In the genomic region with DNA sequence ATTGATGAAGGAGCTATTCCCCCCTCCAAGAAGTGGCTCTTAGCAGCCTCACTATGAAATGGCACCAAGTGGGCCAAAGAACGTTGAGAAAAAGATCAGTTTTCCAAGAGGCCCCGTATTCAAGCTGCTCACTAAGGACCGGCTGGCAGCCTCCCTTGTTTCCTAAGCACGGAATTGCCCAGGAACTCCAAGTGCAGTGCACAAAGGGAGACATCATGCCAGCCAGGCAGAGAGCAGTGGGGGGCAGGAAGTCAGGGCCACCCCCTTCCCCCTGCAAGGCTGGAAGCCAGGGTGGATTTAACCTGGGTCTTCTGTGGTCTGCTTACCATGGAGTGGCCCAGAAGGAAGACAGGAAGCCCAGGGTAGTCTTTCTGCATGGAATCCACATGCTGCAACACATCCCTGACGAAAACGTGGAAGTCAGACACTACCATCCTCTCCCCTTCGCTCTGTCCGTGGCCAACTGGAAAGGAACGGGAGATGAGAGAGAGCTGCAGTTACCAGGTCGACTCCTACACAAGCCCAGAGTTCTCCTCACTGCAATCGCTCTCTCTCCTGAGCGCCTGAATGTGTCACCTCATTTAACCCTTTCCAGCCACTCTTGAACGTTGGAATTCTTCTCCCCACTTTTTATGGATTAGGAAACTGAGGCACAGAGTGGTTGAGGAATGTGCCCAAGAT, we compare ENCODE assay signal across 14 cellular contexts. TPM values are rescaled to one million over a fixed set of nuclear protein-coding genes. Genes with fewer than 3 reads are reported as not detected.
A peak's percentile ranks its signal among the peaks of the same experiment; 100 is the strongest.
DNase-seq lines count a peak whose midpoint lies in the region; ATAC-seq and TF ChIP-seq lines count a peak whose summit lies in the region.
"Had no signal": no experiment of that assay in that cellular context is flagged by ENCODE, and none has a peak within 500 bp of the region (broad histone marks: within the 10 kb centered on the region; RNA-seq: fewer than 3 reads in every experiment).

No MANE protein-coding gene starts in this region.

- H3K9me2 ChIP-seq in MM.1S (replicated peaks; ENCODE audit: insufficient read depth, low read length), result no peaks in the 10 kb centered on the region

- H3K4me1 Mint-ChIP-seq in nephron progenitor cell, result peaks cover 62% of the 10 kb centered on the region

- H3K36me3 ChIP-seq in heart left ventricle (peaks cover 0 to 62% (median 25%) of the 10 kb centered on the region in 9 donors), MM.1S (replicated peaks; ENCODE audit: insufficient read depth, low read length) (no peaks in the 10 kb centered on the region)

- ATAC-seq in Right ventricle myocardium superior (ENCODE audit: poor library complexity) (peak; percentile 20), Right ventricle myocardium inferior (no peak), heart left ventricle (no peak), HG03108 (IDR thresholded peaks at IDR 0.05; ENCODE audit: unreplicated experiment) (no peak)
- ATAC-seq: Panc1 had no signal

- H3K9me3 Mint-ChIP-seq in nephron progenitor cell, result peaks cover 33% of the 10 kb centered on the region

- no peaks in the 10 kb centered on the region for H3K79me2 ChIP-seq in MM.1S (ENCODE audit: low read length)

- H3K27me3 ChIP-seq in heart left ventricle (no peaks in the 10 kb centered on the region), MM.1S (replicated peaks; ENCODE audit: insufficient read depth, low read length) (no peaks in the 10 kb centered on the region)

- H3K27ac Mint-ChIP-seq in nephron progenitor cell, result no peak overlapping the region

- no peaks in the 10 kb centered on the region for H3K9me3 ChIP-seq in heart left ventricle
- H3K9me3 ChIP-seq in MM.1S (replicated peaks; ENCODE audit: insufficient read depth, low read length), result no peaks in the 10 kb centered on the region
- H3K9me3 ChIP-seq: thoracic aorta had no signal

- no peaks in the 10 kb centered on the region for H3F3A ChIP-seq in MM.1S (ENCODE audit: insufficient read depth, low read length)

- no peak overlapping the region for H2AFZ ChIP-seq in MM.1S (ENCODE audit: low read length)

- H3K27ac ChIP-seq in heart left ventricle, result peak overlapping the region; percentile 10 to 83 (median 57)
- no peak overlapping the region for H3K27ac ChIP-seq in MM.1S (ENCODE audit: low read length)
- H3K27ac ChIP-seq: thoracic aorta had no signal

- H3K27me3 Mint-ChIP-seq in nephron progenitor cell (ENCODE audit: low read depth, poor library complexity), result peaks cover 11% of the 10 kb centered on the region

- TF ChIP-seq CTCF in heart left ventricle (IDR thresholded peaks at IDR 0.05) (no peak), nephron progenitor cell (IDR thresholded peaks at IDR 0.05) (no peak), MM.1S (IDR thresholded peaks at IDR 0.05; ENCODE audit: low read length) (no peak)

- peak overlapping the region; percentile 2 for H3K4me3 Mint-ChIP-seq in nephron progenitor cell

- H3K9ac ChIP-seq in MM.1S (ENCODE audit: low read length), result no peak overlapping the region

- intact Hi-C loops in Right ventricle myocardium superior (cut with DNase I), result no loop called here
- intact Hi-C loops in Right ventricle myocardium inferior (cut with DNase I), result no loop called here
- intact Hi-C loops in heart left ventricle (cut with DNase I), result no loop called here

- no peak for TF ChIP-seq POLR2A in heart left ventricle (IDR thresholded peaks at IDR 0.05)

- H3K36me3 Mint-ChIP-seq in nephron progenitor cell (ENCODE audit: low read depth), result peaks cover 15% of the 10 kb centered on the region

- H3K4me2 ChIP-seq in MM.1S (ENCODE audit: low read depth, low read length), result no peak overlapping the region

- H4K20me1 ChIP-seq in MM.1S (ENCODE audit: insufficient read depth, low read length), result no peaks in the 10 kb centered on the region

- H3K4me1 ChIP-seq in heart left ventricle, result peaks cover 7 to 57% (median 41%) of the 10 kb centered on the region in 12 donors
- no peaks in the 10 kb centered on the region for H3K4me1 ChIP-seq in MM.1S (ENCODE audit: low read length)

- DNase-seq in Right ventricle myocardium superior (no peak), Right ventricle myocardium inferior (ENCODE audit: missing footprints) (no peak), heart left ventricle (peak in 1 of 5 donors; percentile 18), nephron progenitor cell (no peak), MM.1S (no peak), HuH-7.5 (ENCODE audit: low spot score) (no peak)
- no peak for DNase-seq in central memory CD4-positive, alpha-beta T cell
- DNase-seq: activated CD4-positive, CD25-positive, alpha-beta regulatory T cell; effector CD8-positive, alpha-beta T cell; MV-4-11; NCI-H526 treated with DMSO at 0.1 percent for 48 hours had no signal

- WGBS in heart left ventricle, 4 donors, result 54 to 64% (median 58%) methylated on average over 12 to 13 of the region's 13 CpGs

- H3K4me3 ChIP-seq in heart left ventricle (no peak overlapping the region), MM.1S (ENCODE audit: low read length) (no peak overlapping the region)
- H3K4me3 ChIP-seq: thoracic aorta had no signal

RNA-seq across cellular contexts. Expression of a gene that starts 49.5 kb away (rescaled TPM):
- total RNA-seq in Right ventricle myocardium superior (33.0 TPM), Right ventricle myocardium inferior (31.7 TPM), heart left ventricle (10 to 100 TPM; 15.4 to 39.3 (median 30.9) TPM)
- 10 to 100 TPM; 29.3 to 35.3 TPM for polyA plus RNA-seq in heart left ventricle
